ENCODE assay signal across 8 cellular contexts in genomic region chr12:101759396-101760047, GRCh38. TPM values are rescaled to one million over a fixed set of nuclear protein-coding genes. Genes with fewer than 3 reads are reported as not detected.
DNase-seq lines count a peak whose midpoint lies in the region; ATAC-seq and TF ChIP-seq lines count a peak whose summit lies in the region.

No MANE protein-coding gene starts in this region.

- H3K23ac ChIP-seq in neuronal stem cell (ENCODE audit: low read depth, low read length, poor library complexity) = no peak overlapping the region

- TF ChIP-seq CTCF in 22Rv1 (IDR thresholded peaks at IDR 0.05) (peak; percentile 93), GM10248 (IDR thresholded peaks at IDR 0.05; ENCODE audit: control extremely low read depth, extremely low read depth, low read depth, missing control alignments) (peak; percentile 71), astrocyte of the cerebellum (IDR thresholded peaks at IDR 0.05; ENCODE audit: low read depth, low read length, missing control alignments) (peak; percentile 78)

- no peak overlapping the region for H2BK5ac ChIP-seq in neuronal stem cell (ENCODE audit: low read length)

- H2AFZ ChIP-seq in neuronal stem cell (ENCODE audit: low read length) = no peak overlapping the region

- no peak overlapping the region for H3K18ac ChIP-seq in neuronal stem cell (ENCODE audit: low read length)

- peaks cover 2 to 6% of the 10 kb centered on the region in 2 donors for H3K36me3 ChIP-seq in neuronal stem cell (replicated peaks in 1 of 2; ENCODE audit: control insufficient read depth in 2 of 2, insufficient read depth in 2 of 2, low read length in 2 of 2)

- H2BK15ac ChIP-seq in neuronal stem cell (ENCODE audit: low read length) = no peak overlapping the region

- no peak overlapping the region for H3K4me3 ChIP-seq in astrocyte of the cerebellum (ENCODE audit: low read depth, low read length)
- no peak overlapping the region for H3K4me3 ChIP-seq in neuronal stem cell (ENCODE audit: low read length in 2 of 2)

- H4K8ac ChIP-seq in neuronal stem cell (ENCODE audit: low read depth, low read length) = no peak overlapping the region

- no peak overlapping the region for H3K4ac ChIP-seq in neuronal stem cell (ENCODE audit: low read length)

- ATAC-seq in HG03457 (IDR thresholded peaks at IDR 0.05; ENCODE audit: unreplicated experiment) = no peak

- no CpG with 5 or more reads among the region's 5 CpGs for WGBS in neuronal stem cell (ENCODE audit: extremely low coverage in 2 of 2, insufficient read length in 2 of 2, insufficient replicate concordance in 1 of 2), 2 donors

- no peak overlapping the region for H3K4me2 ChIP-seq in neuronal stem cell (ENCODE audit: insufficient read depth, low read length, poor library complexity, severe bottlenecking)

- DNase-seq in GM10248 (ENCODE audit: extremely low spot score) (peak; percentile 44), LoVo (ENCODE audit: low spot score) (peak; percentile 63), astrocyte of the cerebellum (ENCODE audit: low read depth) (no peak), kidney glomerular epithelial cell (lab: John Stamatoyannopoulos, UW) (peak; percentile 23), neuronal stem cell (ENCODE audit: low spot score) (no peak), GDM1 (lab: John Stamatoyannopoulos, UW) (no peak)

- H3K27ac ChIP-seq in 22Rv1 = peak overlapping the region; percentile 68
- no peak overlapping the region for H3K27ac ChIP-seq in neuronal stem cell (replicated peaks; ENCODE audit: low read length)

- H2BK12ac ChIP-seq in neuronal stem cell (ENCODE audit: low read length) = no peak overlapping the region

- no peak overlapping the region for H2AK5ac ChIP-seq in neuronal stem cell (ENCODE audit: low read depth, low read length)

- H4K91ac ChIP-seq in neuronal stem cell (ENCODE audit: low read depth, low read length, poor library complexity) = no peak overlapping the region

- H3K9me3 ChIP-seq in neuronal stem cell (replicated peaks in 1 of 2; ENCODE audit: control insufficient read depth in 2 of 2, insufficient read depth in 1 of 2, low read depth in 1 of 2, low read length in 2 of 2) = no peaks in the 10 kb centered on the region

- H3K79me1 ChIP-seq in neuronal stem cell (ENCODE audit: low read depth, low read length) = no peaks in the 10 kb centered on the region

- CTCF ChIA-PET in GM10248 (lab: Yijun Ruan, JAX) = interaction anchor here (0.8 to 3.7 kb wide), 19 partner anchors 8 to 333 kb away, joined by 3 to 30 read pairs (median 4); partner anchors contain the start of gene GNPTAB

- no peak overlapping the region for H3K9ac ChIP-seq in neuronal stem cell (ENCODE audit: low read depth, low read length, poor library complexity)

- POLR2A ChIA-PET in GM10248 (lab: Yijun Ruan, JAX) = no interaction called here

- no peak overlapping the region for H3K14ac ChIP-seq in neuronal stem cell (ENCODE audit: low read length)

- no peaks in the 10 kb centered on the region for H3K27me3 ChIP-seq in neuronal stem cell (ENCODE audit: control insufficient read depth in 3 of 3, insufficient read depth in 3 of 3, low read depth in 1 of 3, low read length in 3 of 3)

- no peaks in the 10 kb centered on the region for H3K4me1 ChIP-seq in neuronal stem cell (ENCODE audit: control insufficient read depth in 2 of 2, insufficient read depth in 1 of 2, low read depth in 1 of 2, low read length in 2 of 2)

- in situ Hi-C loops in astrocyte of the cerebellum (cut with HindIII; ENCODE audit: low sequenced_read_pairs) = no loop called here

- H2BK120ac ChIP-seq in neuronal stem cell (ENCODE audit: low read depth, low read length) = no peak overlapping the region

RNA-seq across cellular contexts. Expression of gene SYCP3, which starts 20.3 kb away (rescaled TPM):
- polyA plus RNA-seq in neuronal stem cell (2013, experiment 1 of 2) = 0.04 TPM
- not detected for polyA plus RNA-seq in neuronal stem cell (2013, experiment 2 of 2)

Comparison
In these comparisons a context has a peak if more than half of its experiments do, and no peak if none do; other contexts are left out.
1. DNase-seq: peak in GM10248 (single experiment), LoVo (single experiment) and kidney glomerular epithelial cell (single experiment); none in astrocyte of the cerebellum (single experiment), neuronal stem cell (single experiment) and GDM1 (single experiment).
2. Peak in every context shown above with its lines, with median percentiles within 50 percentile points of each other: CTCF ChIP-seq.